ENCODE assay signal across 18 cellular contexts in the genomic region with DNA sequence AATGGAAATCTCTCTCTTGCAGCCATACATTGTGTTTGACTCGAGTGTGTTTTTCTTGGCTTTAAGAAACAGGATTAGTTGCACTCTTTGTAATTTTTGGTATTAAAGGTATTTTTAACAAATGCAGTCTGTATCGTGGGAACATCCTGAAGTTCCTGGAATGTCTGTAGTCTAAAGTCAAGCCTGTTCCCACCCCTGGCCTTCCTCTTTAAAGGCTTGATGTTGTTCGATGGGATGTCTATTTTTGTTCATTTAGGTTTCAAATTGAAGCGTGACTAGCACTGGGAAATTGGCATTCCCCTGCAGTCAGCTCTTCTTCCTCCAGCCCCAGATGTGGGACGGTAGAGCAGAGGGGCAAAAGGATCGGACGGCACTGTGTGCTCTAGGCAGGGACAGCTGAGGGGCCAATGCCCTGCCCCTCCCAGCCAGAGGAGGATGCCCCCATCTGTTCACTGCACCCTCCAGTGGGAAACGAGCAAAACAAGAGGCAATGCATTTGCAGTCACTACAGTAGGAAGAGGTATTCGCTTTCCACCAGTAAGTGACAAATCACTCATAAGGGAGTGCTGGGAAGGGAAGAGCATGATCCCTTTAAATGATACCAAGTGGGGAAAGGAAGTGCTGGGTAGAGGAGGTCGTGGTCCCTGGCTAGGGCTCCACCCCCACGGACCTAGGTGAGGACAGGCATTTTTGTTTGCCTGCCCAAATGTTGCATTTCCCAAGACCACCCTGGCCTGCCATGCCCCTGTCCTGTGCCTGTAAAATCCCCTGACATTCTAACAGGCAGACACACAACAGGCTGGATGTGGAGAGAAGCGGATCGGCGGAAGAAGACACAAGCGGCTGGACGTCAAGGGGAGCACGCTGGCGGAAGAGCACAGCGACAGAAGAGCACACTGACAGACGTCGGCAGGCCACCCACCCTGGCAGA. TPM values are rescaled to one million over a fixed set of nuclear protein-coding genes. Genes with fewer than 3 reads are reported as not detected.
DNase-seq lines count a peak whose midpoint lies in the region; ATAC-seq and TF ChIP-seq lines count a peak whose summit lies in the region.
"Had no signal": no experiment of that assay in that cellular context is flagged by ENCODE, and none has a peak within 500 bp of the region (broad histone marks: within the 10 kb centered on the region; RNA-seq: fewer than 3 reads in every experiment).

No MANE protein-coding gene starts in this region.

- H3K27me3 Mint-ChIP-seq in nephron (ENCODE audit: low read depth) (peaks cover 13% of the 10 kb centered on the region), glutamatergic neuron (ENCODE audit: unreplicated experiment) (peaks cover 9% of the 10 kb centered on the region)
- H3K27me3 Mint-ChIP-seq: activated naive CD8-positive, alpha-beta T cell treated with anti-CD3 and anti-CD28 coated beads for 36 hours had no signal

- H3K27me3 ChIP-seq in SJCRH30: no peaks in the 10 kb centered on the region

- H3K4me3 ChIP-seq in SJCRH30: no peak overlapping the region
- H3K4me3 ChIP-seq in coronary artery: peak overlapping the region; percentile 43

- peak overlapping the region in 2 of 3 experiments; percentile 41 to 63 for H3K4me3 Mint-ChIP-seq in nephron
- no peak overlapping the region for H3K4me3 Mint-ChIP-seq in glutamatergic neuron (ENCODE audit: unreplicated experiment)
- H3K4me3 Mint-ChIP-seq: activated naive CD8-positive, alpha-beta T cell treated with anti-CD3 and anti-CD28 coated beads for 36 hours; activated T-cell treated with anti-CD3 and anti-CD28 coated beads, Interleukin-2, amount 50 U/mL, for 4 hours had no signal

- no peaks in the 10 kb centered on the region for H3K36me3 ChIP-seq in SJCRH30

- no peak for TF ChIP-seq CTCF in coronary artery (IDR thresholded peaks at IDR 0.05)
- TF ChIP-seq CTCF in nephron (IDR thresholded peaks at IDR 0.05; ENCODE audit: unreplicated experiment in 3 of 3): no peak
- TF ChIP-seq CTCF in glutamatergic neuron (IDR thresholded peaks at IDR 0.05; ENCODE audit: partially characterized antibody, unreplicated experiment): no peak

- H3K9me3 Mint-ChIP-seq in nephron (no peaks in the 10 kb centered on the region), glutamatergic neuron (ENCODE audit: unreplicated experiment) (peaks cover 2% of the 10 kb centered on the region)
- H3K9me3 Mint-ChIP-seq: activated naive CD8-positive, alpha-beta T cell treated with anti-CD3 and anti-CD28 coated beads for 36 hours; activated T-cell treated with anti-CD3 and anti-CD28 coated beads, Interleukin-2, amount 50 U/mL, for 4 hours had no signal

- peak; percentile 8 for DNase-seq in AG08395 (ENCODE audit: low spot score)
- peak; percentile 43 to 55 for DNase-seq in SJCRH30
- DNase-seq in coronary artery (ENCODE audit: low spot score): no peak
- DNase-seq in activated CD4-positive, CD25-positive, alpha-beta regulatory T cell (lab: John Stamatoyannopoulos, UW): no peak
- no peak for DNase-seq in ecto neural progenitor cell (ENCODE audit: low spot score)
- DNase-seq in glutamatergic neuron: no peak
- DNase-seq: activated CD4-positive, alpha-beta T cell treated with anti-CD3 and anti-CD28 coated beads, Interleukin-2, amount 50 U/mL, for 4 hours; activated naive CD8-positive, alpha-beta T cell treated with anti-CD3 and anti-CD28 coated beads for 36 hours; activated T-cell treated with anti-CD3 and anti-CD28 coated beads, Interleukin-2, amount 50 U/mL, for 4 hours; DMS153; erythroblast; NCI-H1436 treated with DMSO at 0.1 percent for 48 hours; NCI-H226; Right ventricle myocardium superior; stimulated activated naive CD4-positive, alpha-beta T cell treated with Interleukin-2 at 50 U/mL for 16 hours had no signal

- H3K27ac ChIP-seq in SJCRH30 (peak overlapping the region; percentile 6; the same call in 1 of the 2 replicates), coronary artery (peak overlapping the region in 1 of 2 donors; percentile 42)
- H3K27ac ChIP-seq: parathyroid adenoma had no signal

- peaks cover 25% of the 10 kb centered on the region for H3K4me1 ChIP-seq in SJCRH30

- H3K27ac Mint-ChIP-seq in nephron (peak overlapping the region; percentile 85 to 97 (median 95)), glutamatergic neuron (ENCODE audit: unreplicated experiment) (no peak overlapping the region)
- H3K27ac Mint-ChIP-seq: activated naive CD8-positive, alpha-beta T cell treated with anti-CD3 and anti-CD28 coated beads for 36 hours had no signal

- H3K36me3 Mint-ChIP-seq in nephron (ENCODE audit: low read depth) (no peaks in the 10 kb centered on the region), glutamatergic neuron (ENCODE audit: unreplicated experiment) (peaks cover 4% of the 10 kb centered on the region)
- H3K36me3 Mint-ChIP-seq: activated naive CD8-positive, alpha-beta T cell treated with anti-CD3 and anti-CD28 coated beads for 36 hours had no signal

- H3K9me3 ChIP-seq in SJCRH30 (replicated peaks): 0 out of 2 replicates have a peak, but pooled peaks cover 3% of the 10 kb centered on the region

- peaks cover 52% of the 10 kb centered on the region for H3K4me1 Mint-ChIP-seq in nephron
- H3K4me1 Mint-ChIP-seq in glutamatergic neuron (ENCODE audit: low read depth, unreplicated experiment): peaks cover 30% of the 10 kb centered on the region

- no peak for ATAC-seq in GM18873 (IDR thresholded peaks at IDR 0.05; ENCODE audit: low FRiP score, unreplicated experiment)
- ATAC-seq: activated T-cell treated with anti-CD3 and anti-CD28 coated beads, Interleukin-2, amount 50 U/mL, for 4 hours had no signal

RNA-seq across cellular contexts. Expression of gene SEPTIN5, which starts 47.4 kb away (rescaled TPM):
- total RNA-seq in SJCRH30 (2014; rRNA removed; shearing (Covaris generic)): 11.2 and 11.9 TPM in 2 replicates
- 96.0 TPM for total RNA-seq in glutamatergic neuron (ENCODE audit: unreplicated experiment)

RNA-seq across cellular contexts. Expression of gene GP1BB, which starts 56.4 kb away (rescaled TPM):
- 2.5 and 4.4 TPM in 2 replicates for total RNA-seq in SJCRH30 (2014; rRNA removed; shearing (Covaris generic))
- 8.3 TPM for total RNA-seq in glutamatergic neuron (ENCODE audit: unreplicated experiment)
- total RNA-seq: activated naive CD8-positive, alpha-beta T cell treated with anti-CD3 and anti-CD28 coated beads for 36 hours; Right ventricle myocardium superior had no signal

Comparison
In these comparisons a context has a peak if more than half of its experiments do, and no peak if none do; other contexts are left out.
1. DNase-seq: peak in AG08395 (single experiment) and SJCRH30 (2 of 2); none in coronary artery (single experiment), activated CD4-positive, CD25-positive, alpha-beta regulatory T cell (0 of 4), ecto neural progenitor cell (single experiment) and glutamatergic neuron (single experiment).